In the genomic region with DNA sequence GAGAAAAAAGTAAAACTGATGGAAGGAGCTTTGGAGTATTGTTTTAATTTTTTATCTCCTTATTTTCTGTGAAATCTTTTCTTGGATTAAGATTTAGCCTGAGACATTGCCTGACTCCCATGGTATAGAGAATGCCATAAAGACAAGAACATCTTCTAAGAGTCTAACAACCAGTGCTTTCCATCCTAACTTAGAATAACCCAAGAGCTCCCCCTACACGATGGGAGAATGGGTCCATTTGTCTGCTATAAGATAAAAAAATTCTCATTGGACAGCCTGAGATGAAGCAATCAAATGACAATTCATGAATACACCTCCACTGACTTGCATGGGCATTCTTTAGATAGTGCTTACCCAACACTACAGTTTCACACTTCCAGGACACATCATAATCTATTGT, we compare ENCODE assay signal across 22 cellular contexts.
"Had no signal": no experiment of that assay in that cellular context is flagged by ENCODE, and none has a peak within 500 bp of the region (broad histone marks: within the 10 kb centered on the region; RNA-seq: fewer than 3 reads in every experiment).

No MANE protein-coding gene starts in this region.

- H3K4me1 Mint-ChIP-seq: memory B cell, natural killer cell had no signal

- ATAC-seq: left lung, natural killer cell had no signal

- H3K27ac Mint-ChIP-seq: activated T-helper 2 cell treated with anti-CD3 and anti-CD28 coated beads, Interferon-gamma antibody, Interleukin-2, Interleukin-4, amounts not matched to agents 10 μg/mL and 5 μg/mL and 100 μg/mL, durations not matched to agents 14 hours and 24 hours and 36 hours; memory B cell; natural killer cell; T-helper 2 cell treated with Interferon-gamma antibody and Interleukin-4, amounts not matched to agents 5 μg/mL and 100 μg/mL, for 36 hours had no signal

- H3K27me3 ChIP-seq: adrenal gland, cardiac muscle cell, esophagus muscularis mucosa, left lung, neutrophil, sigmoid colon, spleen, stomach, testis, upper lobe of left lung had no signal

- DNase-seq: activated CD4-positive, alpha-beta T cell treated with anti-CD3 and anti-CD28 coated beads, Interleukin-2, amount 50 U/mL, for 48 hours; activated CD4-positive, CD25-positive, alpha-beta regulatory T cell treated with anti-CD3 and anti-CD28 coated beads, Interleukin-2, amount 50 U/mL, for 72 hours; activated naive CD4-positive, alpha-beta T cell treated with anti-CD3 and anti-CD28 coated beads, Interleukin-2, amount 50 U/mL, for 16 hours; activated T-cell treated with anti-CD3 and anti-CD28 coated beads, Interleukin-2, amount 50 U/mL, for 1 hour; adrenal gland; hippocampal formation; kidney; left lung; natural killer cell; sigmoid colon; spleen; stomach; testis; upper lobe of left lung had no signal

- H3K79me2 ChIP-seq: parathyroid adenoma had no signal

- H2AFZ ChIP-seq: parathyroid adenoma had no signal

- H3K4me3 ChIP-seq: adrenal gland, cardiac muscle cell, esophagus muscularis mucosa, left lung, sigmoid colon, spleen, stomach, testis, upper lobe of left lung had no signal

- H3K9me3 Mint-ChIP-seq: memory B cell; T-helper 2 cell treated with Interferon-gamma antibody and Interleukin-4, amounts not matched to agents 5 μg/mL and 100 μg/mL, for 36 hours had no signal

- H3K4me1 ChIP-seq: adrenal gland, esophagus muscularis mucosa, left lung, parathyroid adenoma, sigmoid colon, spleen, stomach, testis, upper lobe of left lung had no signal

- H3K27ac ChIP-seq: adrenal gland, cardiac muscle cell, esophagus muscularis mucosa, left lung, neutrophil, parathyroid adenoma, sigmoid colon, spleen, stomach, testis, upper lobe of left lung had no signal

- H3K9me3 ChIP-seq: adrenal gland, esophagus muscularis mucosa, left lung, neutrophil, spleen, stomach, testis, upper lobe of left lung had no signal

- H3K9ac ChIP-seq: parathyroid adenoma had no signal

- H3K36me3 ChIP-seq: adrenal gland, cardiac muscle cell, esophagus muscularis mucosa, left lung, neutrophil, sigmoid colon, spleen, stomach, upper lobe of left lung had no signal

- H3K4me3 Mint-ChIP-seq: memory B cell; natural killer cell; T-helper 2 cell treated with Interferon-gamma antibody and Interleukin-4, amounts not matched to agents 5 μg/mL and 100 μg/mL, for 36 hours had no signal

- H3K27me3 Mint-ChIP-seq: memory B cell had no signal

- FAIRE-seq: endometrium had no signal
